8 cellular contexts compared by ENCODE assay signal in genomic region chr17:44197980-44198720, GRCh38. TPM values are rescaled to one million over a fixed set of nuclear protein-coding genes. Genes with fewer than 3 reads are reported as not detected.
A peak's percentile ranks its signal among the peaks of the same experiment; 100 is the strongest.
DNase-seq lines count a peak whose midpoint lies in the region; ATAC-seq and TF ChIP-seq lines count a peak whose summit lies in the region.

No MANE protein-coding gene starts in this region.

- TF ChIP-seq POLR2A in ovary (IDR thresholded peaks at IDR 0.05), result no peak

- 37 to 54% (median 47%) methylated on average over 11 of the region's 11 CpGs for WGBS in ovary, 3 donors

- TF ChIP-seq EP300 in ovary (IDR thresholded peaks at IDR 0.05), result no peak

- TF ChIP-seq CTCF in LNCaP clone FGC (IDR thresholded peaks at IDR 0.05; ENCODE audit: control insufficient read depth, extremely low read depth, insufficient read depth) (no peak), ovary (IDR thresholded peaks at IDR 0.05) (no peak)

- intact Hi-C loops in ovary (cut with DNase I), result no loop called here

- no peaks in the 10 kb centered on the region for H3K36me3 ChIP-seq in ovary

- no peaks in the 10 kb centered on the region for H3K9me3 ChIP-seq in ovary

- H3K4me3 ChIP-seq in GM08714 (ENCODE audit: low read length), result peak overlapping the region; percentile 93
- peak overlapping the region; percentile 63 for H3K4me3 ChIP-seq in LNCaP clone FGC (ENCODE audit: low read depth, low read length)
- H3K4me3 ChIP-seq in ovary, result peak overlapping the region; percentile 83

- no peak for ATAC-seq in GM21786 (IDR thresholded peaks at IDR 0.05; ENCODE audit: unreplicated experiment)
- no peak for ATAC-seq in HG03159 (IDR thresholded peaks at IDR 0.05; ENCODE audit: unreplicated experiment)

- H3K4me1 ChIP-seq in ovary (ENCODE audit: insufficient read depth), result no peaks in the 10 kb centered on the region

- no peak for DNase-seq in LNCaP clone FGC (ENCODE audit: low read depth)
- peak; percentile 46 to 59 for DNase-seq in activated CD4-positive, alpha-beta T cell treated with anti-CD3 and anti-CD28 coated beads, Interleukin-2, amount 50 U/mL, for 48 hours
- DNase-seq in fibroblast of gingiva (ENCODE audit: low read depth), result peak; percentile 73
- DNase-seq in ovary, result peak in 4 of 5 donors; percentile 36 to 53 (median 50)
- no peak for DNase-seq in DMS153 (lab: John Stamatoyannopoulos, UW)

- no peaks in the 10 kb centered on the region for H3K27me3 ChIP-seq in ovary

- H3K27ac ChIP-seq in ovary, result peak overlapping the region; percentile 94 to 95

RNA-seq across cellular contexts. Expression of gene ATXN7L3, which starts 1.5 kb away (rescaled TPM):
- total RNA-seq in ovary, result 10 to 100 TPM; 25.3 to 97.4 (median 72.6) TPM
- 10 to 100 TPM; 33.6 to 45.1 TPM for polyA plus RNA-seq in ovary

RNA-seq across cellular contexts. Expression of gene TMUB2, which starts 11.4 kb away (rescaled TPM):
- total RNA-seq in ovary, result 10 to 100 TPM; 18.7 to 37.0 (median 28.6) TPM
- 10 to 100 TPM; 22.5 to 36.8 TPM for polyA plus RNA-seq in ovary

RNA-seq across cellular contexts. Expression of gene UBTF, which starts 21.3 kb away (rescaled TPM):
- total RNA-seq in ovary, result 100 to 1,000 TPM in 1 of 7 donors, 10 to 100 TPM in 6; 29.6 to 128 (median 81.5) TPM
- polyA plus RNA-seq in ovary, result 10 to 100 TPM; 44.1 to 85.1 TPM

RNA-seq across cellular contexts. Expression of gene ASB16, which starts 27.6 kb away (rescaled TPM):
- total RNA-seq in ovary, result 1 to 10 TPM in 3 of 7 donors, under 1 TPM in 3, not detected in 1; 0.24 to 1.8 (median 0.98) TPM
- polyA plus RNA-seq in ovary, result 1 to 10 TPM in 1 of 2 donors, under 1 TPM in 1; 0.10 to 1.3 TPM

RNA-seq across cellular contexts. Expression of gene HROB, which starts 56.4 kb away (rescaled TPM):
- total RNA-seq in ovary, result 1 to 10 TPM in 3 of 7 donors, under 1 TPM in 4; 0.86 to 6.3 (median 0.97) TPM
- polyA plus RNA-seq in ovary, result 1 to 10 TPM; 1.0 TPM

Comparison
In these comparisons a context has a peak if more than half of its experiments do, and no peak if none do; other contexts are left out.
1. DNase-seq: peak in activated CD4-positive, alpha-beta T cell treated with anti-CD3 and anti-CD28 coated beads, Interleukin-2, amount 50 U/mL, for 48 hours (2 of 2), fibroblast of gingiva (single experiment) and ovary (4 of 5); none in LNCaP clone FGC (single experiment) and DMS153 (single experiment).
2. Peak in every context shown above with its lines, with median percentiles within 50 percentile points of each other: H3K4me3 ChIP-seq.